In genomic region chr11:16266021-16266420, GRCh38 we compare ENCODE assay signal across 29 cellular contexts.
"Had no signal": no experiment of that assay in that cellular context is flagged by ENCODE, and none has a peak within 500 bp of the region (broad histone marks: within the 10 kb centered on the region; RNA-seq: fewer than 3 reads in every experiment).

No MANE protein-coding gene starts in this region.

- H3K27ac ChIP-seq: stomach, suprapubic skin, testis, thoracic aorta, thyroid gland, tibial artery, tibial nerve, transverse colon, upper lobe of left lung, upper lobe of right lung, uterus, vagina had no signal

- H3K4me3 Mint-ChIP-seq: stimulated activated effector memory CD8-positive, alpha-beta T cell treated with anti-CD3 and anti-CD28 coated beads, Interleukin-12 subunit alpha, Interleukin-12 subunit beta, amount 100 ng/mL, for 72 hours; stimulated activated memory B cell treated with anti-CD40 and anti-IgM and Interleukin-4, amounts not matched to agents 10 μg/mL and 1 μg/mL and 100 μg/mL, for 72 hours; stimulated activated naive B cell treated with anti-CD40 and anti-IgM and Interleukin-4, amounts not matched to agents 10 μg/mL and 1 μg/mL and 100 μg/mL, for 72 hours; stimulated activated naive CD8-positive, alpha-beta T cell treated with anti-CD3 and anti-CD28 coated beads, Interleukin-15, amount 100 ng/mL, for 72 hours; stimulated activated naive CD8-positive, alpha-beta T cell treated with anti-CD3 and anti-CD28 coated beads, Interleukin-15, Interleukin-2, amounts not matched to agents 100 ng/mL and 50 ng/mL, for 24 hours; type B pancreatic cell had no signal

- H3K27me3 Mint-ChIP-seq: stimulated activated memory B cell treated with anti-CD40 and anti-IgM and Interleukin-4, amounts not matched to agents 10 μg/mL and 1 μg/mL and 100 μg/mL, for 72 hours; stimulated activated naive B cell treated with anti-CD40 and anti-IgM and Interleukin-4, amounts not matched to agents 10 μg/mL and 1 μg/mL and 100 μg/mL, for 72 hours; stimulated activated naive CD8-positive, alpha-beta T cell treated with anti-CD3 and anti-CD28 coated beads, Interleukin-15, amount 100 ng/mL, for 72 hours; stimulated activated naive CD8-positive, alpha-beta T cell treated with anti-CD3 and anti-CD28 coated beads, Interleukin-15, Interleukin-2, amounts not matched to agents 100 ng/mL and 50 ng/mL, for 24 hours; type B pancreatic cell had no signal

- H3K4me3 ChIP-seq: stomach, suprapubic skin, testis, thoracic aorta, thyroid gland, tibial artery, tibial nerve, transverse colon, upper lobe of left lung, upper lobe of right lung, uterus, vagina had no signal

- H3K36me3 ChIP-seq: stomach, suprapubic skin, thoracic aorta, thyroid gland, tibial artery, tibial nerve, transverse colon, upper lobe of left lung, upper lobe of right lung, uterus, vagina had no signal

- H3K4me1 Mint-ChIP-seq: stimulated activated effector memory CD8-positive, alpha-beta T cell treated with anti-CD3 and anti-CD28 coated beads, Interleukin-12 subunit alpha, Interleukin-12 subunit beta, amount 100 ng/mL, for 72 hours; stimulated activated memory B cell treated with anti-CD40 and anti-IgM and Interleukin-4, amounts not matched to agents 10 μg/mL and 1 μg/mL and 100 μg/mL, for 72 hours; stimulated activated naive B cell treated with anti-CD40 and anti-IgM and Interleukin-4, amounts not matched to agents 10 μg/mL and 1 μg/mL and 100 μg/mL, for 72 hours; stimulated activated naive CD8-positive, alpha-beta T cell treated with anti-CD3 and anti-CD28 coated beads, Interleukin-15, amount 100 ng/mL, for 72 hours had no signal

- H3K27ac Mint-ChIP-seq: stimulated activated effector memory CD8-positive, alpha-beta T cell treated with anti-CD3 and anti-CD28 coated beads, Interleukin-12 subunit alpha, Interleukin-12 subunit beta, amount 100 ng/mL, for 72 hours; stimulated activated memory B cell treated with anti-CD40 and anti-IgM and Interleukin-4, amounts not matched to agents 10 μg/mL and 1 μg/mL and 100 μg/mL, for 72 hours; stimulated activated naive B cell treated with anti-CD40 and anti-IgM and Interleukin-4, amounts not matched to agents 10 μg/mL and 1 μg/mL and 100 μg/mL, for 72 hours; stimulated activated naive CD8-positive, alpha-beta T cell treated with anti-CD3 and anti-CD28 coated beads, Interleukin-15, amount 100 ng/mL, for 72 hours; stimulated activated naive CD8-positive, alpha-beta T cell treated with anti-CD3 and anti-CD28 coated beads, Interleukin-15, Interleukin-2, amounts not matched to agents 100 ng/mL and 50 ng/mL, for 24 hours; type B pancreatic cell had no signal

- ATAC-seq: stimulated activated effector memory CD8-positive, alpha-beta T cell treated with anti-CD3 and anti-CD28 coated beads, Interleukin-12 subunit alpha, Interleukin-12 subunit beta, amount 100 ng/mL, for 72 hours; stimulated activated memory B cell treated with anti-CD40 and anti-IgM and Interleukin-4, amounts not matched to agents 10 μg/mL and 1 μg/mL and 100 μg/mL, for 72 hours; stimulated activated naive B cell treated with anti-CD40 and anti-IgM and Interleukin-4, amounts not matched to agents 10 μg/mL and 1 μg/mL and 100 μg/mL, for 72 hours; stimulated activated naive CD8-positive, alpha-beta T cell treated with anti-CD3 and anti-CD28 coated beads, Interleukin-15, amount 100 ng/mL, for 72 hours; stimulated activated naive CD8-positive, alpha-beta T cell treated with anti-CD3 and anti-CD28 coated beads, Interleukin-15, Interleukin-2, amounts not matched to agents 100 U/mL and 50 U/mL, for 24 hours; upper lobe of right lung had no signal

- H3K9me3 Mint-ChIP-seq: stimulated activated memory B cell treated with anti-CD40 and anti-IgM and Interleukin-4, amounts not matched to agents 10 μg/mL and 1 μg/mL and 100 μg/mL, for 72 hours; stimulated activated naive CD8-positive, alpha-beta T cell treated with anti-CD3 and anti-CD28 coated beads, Interleukin-15, amount 100 ng/mL, for 72 hours; type B pancreatic cell had no signal

- H3K36me3 Mint-ChIP-seq: stimulated activated effector memory CD8-positive, alpha-beta T cell treated with anti-CD3 and anti-CD28 coated beads, Interleukin-12 subunit alpha, Interleukin-12 subunit beta, amount 100 ng/mL, for 72 hours; stimulated activated memory B cell treated with anti-CD40 and anti-IgM and Interleukin-4, amounts not matched to agents 10 μg/mL and 1 μg/mL and 100 μg/mL, for 72 hours; stimulated activated naive B cell treated with anti-CD40 and anti-IgM and Interleukin-4, amounts not matched to agents 10 μg/mL and 1 μg/mL and 100 μg/mL, for 72 hours; type B pancreatic cell had no signal

- FAIRE-seq: urothelium cell line had no signal

- H3K27me3 ChIP-seq: stomach, suprapubic skin, testis, thyroid gland, tibial artery, tibial nerve, transverse colon, upper lobe of left lung, upper lobe of right lung, uterus, vagina had no signal

- DNase-seq: stimulated activated CD4-positive, alpha-beta T cell treated with anti-CD3 and anti-CD28 coated beads, Interleukin-2, amount 100 ng/mL, for 48 hours; stimulated activated CD4-positive, alpha-beta T cell treated with anti-CD3 and anti-CD28 coated beads, Interleukin-4, amount 100 ng/mL, for 1 hour; stimulated activated CD4-positive, alpha-beta T cell treated with anti-CD3 and anti-CD28 coated beads, Interleukin-4, amount 100 ng/mL, for 24 hours; stimulated activated CD4-positive, alpha-beta T cell treated with anti-CD3 and anti-CD28 coated beads, Interleukin-4, amount 100 ng/mL, for 4 hours; stimulated activated CD8-positive, alpha-beta memory T cell treated with anti-CD3 and anti-CD28 coated beads, Interleukin-4, amount 100 ng/mL, for 48 hours; stimulated activated naive B cell treated with anti-CD40 and anti-IgM and Interleukin-4, amounts not matched to agents 10 μg/mL and 1 μg/mL and 100 μg/mL, for 72 hours; stimulated activated naive CD4-positive, alpha-beta T cell; stimulated activated naive CD4-positive, alpha-beta T cell treated with Interleukin-2 at 50 U/mL for 16 hours; stimulated activated naive CD8-positive, alpha-beta T cell treated with anti-CD3 and anti-CD28 coated beads, Interleukin-15, amount 100 ng/mL, for 72 hours; stimulated activated naive CD8-positive, alpha-beta T cell treated with anti-CD3 and anti-CD28 coated beads, Interleukin-15, Interleukin-2, amounts not matched to agents 100 U/mL and 50 U/mL, for 24 hours; stomach; substantia nigra; testis; thyroid gland; tibial artery; transverse colon; trophoblast cell; upper lobe of left lung; upper lobe of right lung; uterus had no signal

- H3K9me3 ChIP-seq: stomach, testis, thoracic aorta, thyroid gland, tibial artery, upper lobe of left lung, uterus, vagina had no signal

- H3K4me1 ChIP-seq: stomach, suprapubic skin, testis, thyroid gland, upper lobe of left lung, upper lobe of right lung, uterus, vagina had no signal
